In the genomic region with DNA sequence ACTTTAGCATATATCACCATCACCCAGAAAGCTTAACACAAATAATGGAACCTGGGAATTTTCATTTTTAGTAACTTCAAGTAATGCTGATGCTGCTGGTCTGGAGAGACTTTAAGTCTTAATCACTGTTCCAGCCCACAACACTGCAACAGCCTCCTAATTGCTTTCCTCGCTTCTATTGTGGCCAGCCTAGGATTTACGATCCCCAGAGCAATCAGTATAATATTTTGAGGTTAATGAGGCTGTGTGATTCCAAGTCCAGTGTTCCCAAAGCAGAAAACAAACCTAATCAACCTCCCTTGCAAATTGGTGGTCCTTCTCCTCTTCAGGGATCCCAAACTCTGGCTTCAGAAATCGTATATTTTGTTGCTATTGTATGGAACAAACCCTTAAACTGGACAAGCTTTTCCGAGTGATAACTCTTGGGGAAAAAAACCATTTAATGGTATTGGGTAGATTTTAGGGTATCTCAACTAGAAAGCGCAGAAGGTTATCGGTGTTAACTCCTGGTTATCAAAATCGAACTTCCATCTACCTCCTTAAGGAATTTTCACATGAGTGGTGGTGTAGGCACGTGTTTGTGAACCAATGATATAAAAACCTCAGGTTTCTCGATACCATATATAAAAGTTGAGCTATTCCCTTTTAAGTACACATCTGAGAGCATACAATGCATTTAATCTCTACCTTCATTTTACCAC, we compare ENCODE assay signal across 8 cellular contexts. TPM values are rescaled to one million over a fixed set of nuclear protein-coding genes. Genes with fewer than 3 reads are reported as not detected.
DNase-seq lines count a peak whose midpoint lies in the region; ATAC-seq, FAIRE-seq and TF ChIP-seq lines count a peak whose summit lies in the region.

No MANE protein-coding gene starts in this region.

- no peaks in the 10 kb centered on the region for H3K36me3 ChIP-seq in small intestine (ENCODE audit: control insufficient read depth in 2 of 2, insufficient read depth in 2 of 2, low read length in 2 of 2)

- H3K4me1 ChIP-seq in small intestine (ENCODE audit: control insufficient read depth in 2 of 2, insufficient read depth in 1 of 2, low read depth in 1 of 2, low read length in 1 of 2), result peaks cover 8 to 17% of the 10 kb centered on the region in 2 donors

- H3K9me3 ChIP-seq in small intestine (ENCODE audit: control insufficient read depth, low read depth), result no peaks in the 10 kb centered on the region

- H3K27ac ChIP-seq in small intestine (ENCODE audit: low read depth in 1 of 2, low read length in 1 of 2), result peak overlapping the region; percentile 81 to 84

- peaks cover 27% of the 10 kb centered on the region for H3K36me3 Mint-ChIP-seq in T-cell
- no peaks in the 10 kb centered on the region for H3K36me3 Mint-ChIP-seq in glutamatergic neuron (ENCODE audit: unreplicated experiment)

- DNase-seq in HCEC 1CT, result peak; percentile 1
- DNase-seq in T-cell, result no peak
- DNase-seq in glutamatergic neuron, result no peak
- peak; percentile 30 for DNase-seq in small intestine
- DNase-seq in MV-4-11 (lab: John Stamatoyannopoulos, UW), result no peak
- DNase-seq in DMS114 treated with DMSO at 0.1 percent for 48 hours (lab: John Stamatoyannopoulos, UW; ENCODE audit: unreplicated experiment), result no peak
- no peak for DNase-seq in stimulated activated CD4-positive, alpha-beta T cell treated with anti-CD3 and anti-CD28 coated beads, Interleukin-4, amount 100 ng/mL, for 1 hour

- no peak for ATAC-seq in T-cell (replicated peaks in 1 of 4)
- no peak for ATAC-seq in HG02798 (IDR thresholded peaks at IDR 0.05; ENCODE audit: poor library complexity, unreplicated experiment)

- FAIRE-seq in small intestine (lab: Jason Lieb, UNC), result no peak

- CTCF ChIA-PET in T-cell (lab: Charles Lee), result no interaction called here

- H3K27me3 Mint-ChIP-seq in T-cell (no peaks in the 10 kb centered on the region), glutamatergic neuron (ENCODE audit: unreplicated experiment) (peaks cover 5% of the 10 kb centered on the region)

- H3K27ac Mint-ChIP-seq in T-cell (peak overlapping the region; percentile 85 to 91), glutamatergic neuron (ENCODE audit: unreplicated experiment) (peak overlapping the region; percentile 96)

- POLR2A ChIA-PET in T-cell (lab: Charles Lee), result interaction anchor here (1.1 to 2.2 kb wide), 3 partner anchors 34 to 38 kb away, joined by 3 to 26 read pairs (median 13); a partner anchor contains a TSS

- 11 to 21% (median 13%) methylated on average over 9 of the region's 9 CpGs for WGBS in small intestine, 3 donors

- no peaks in the 10 kb centered on the region for H3K27me3 ChIP-seq in small intestine (ENCODE audit: control insufficient read depth in 2 of 2, insufficient read depth in 2 of 2, low read length in 2 of 2)

- H3K9me3 Mint-ChIP-seq in T-cell, result no peaks in the 10 kb centered on the region
- peaks cover 5% of the 10 kb centered on the region for H3K9me3 Mint-ChIP-seq in glutamatergic neuron (ENCODE audit: unreplicated experiment)

- H3K4me3 ChIP-seq in small intestine (ENCODE audit: low read depth in 1 of 2, low read length in 2 of 2), result peak overlapping the region; percentile 34 to 65

- H3K4me1 Mint-ChIP-seq in T-cell (peaks cover 51 to 55% (median 54%) of the 10 kb centered on the region in 3 donors), glutamatergic neuron (ENCODE audit: low read depth, unreplicated experiment) (peaks cover 37% of the 10 kb centered on the region)

- H3K4me3 Mint-ChIP-seq in T-cell, result peak overlapping the region; percentile 85 to 92 (median 86)
- H3K4me3 Mint-ChIP-seq in glutamatergic neuron (ENCODE audit: unreplicated experiment), result peak overlapping the region; percentile 98

- TF ChIP-seq CTCF in glutamatergic neuron (IDR thresholded peaks at IDR 0.05; ENCODE audit: partially characterized antibody, unreplicated experiment), result no peak

RNA-seq across cellular contexts. Expression of gene BOLA1, which starts 50.0 kb away (rescaled TPM):
- total RNA-seq in T-cell (10 to 100 TPM in 3 of 5 donors, 1 to 10 TPM in 2; 6.0 to 27.6 (median 26.1) TPM), glutamatergic neuron (ENCODE audit: unreplicated experiment) (6.4 TPM)
- 10 to 100 TPM; 24.7 to 49.4 (median 31.3) TPM for polyA plus RNA-seq in small intestine

Comparison
In these comparisons a context has a peak if more than half of its experiments do, and no peak if none do; other contexts are left out.
1. DNase-seq: peak in HCEC 1CT (single experiment) and small intestine (single experiment); none in T-cell (0 of 34), glutamatergic neuron (single experiment), MV-4-11 (single experiment), DMS114 treated with DMSO at 0.1 percent for 48 hours (single experiment) and stimulated activated CD4-positive, alpha-beta T cell treated with anti-CD3 and anti-CD28 coated beads, Interleukin-4, amount 100 ng/mL, for 1 hour (single experiment).